ENCODE assay signal across 18 cellular contexts in genomic region chr1:64975127-64975526, GRCh38.
"Had no signal": no experiment of that assay in that cellular context is flagged by ENCODE, and none has a peak within 500 bp of the region (broad histone marks: within the 10 kb centered on the region; RNA-seq: fewer than 3 reads in every experiment).

No MANE protein-coding gene starts in this region.

- H3K79me2 ChIP-seq: hepatocyte had no signal

- ATAC-seq: activated CD8-positive, alpha-beta T cell treated with anti-CD3 and anti-CD28 coated beads, Interleukin-2, amount 10 ng/mL, durations not matched to agents 7 days and 5 days; natural killer cell had no signal

- H3K9me3 ChIP-seq: left ventricle myocardium inferior, stomach had no signal

- H3K27me3 ChIP-seq: hepatocyte, stomach had no signal

- H3K4me3 ChIP-seq: hepatocyte, left ventricle myocardium inferior, stomach had no signal

- H2AFZ ChIP-seq: hepatocyte had no signal

- H3K4me2 ChIP-seq: hepatocyte had no signal

- H3K4me1 ChIP-seq: stomach had no signal

- DNase-seq: activated CD4-positive, alpha-beta T cell treated with anti-CD3 and anti-CD28 coated beads for 1 hour; activated CD4-positive, alpha-beta T cell treated with anti-CD3 and anti-CD28 coated beads, Interleukin-2, amount 50 U/mL, for 1 hour; activated CD8-positive, alpha-beta T cell treated with anti-CD3 and anti-CD28 coated beads, Interleukin-2, amount 10 ng/mL, durations not matched to agents 7 days and 5 days; activated gamma-delta T cell treated with Interleukin-2 at 50 U/mL for 16 hours; effector CD8-positive, alpha-beta T cell; erythroblast; foreskin melanocyte; glutamatergic neuron; immature natural killer cell; left ventricle myocardium inferior; natural killer cell; stimulated activated CD4-positive, alpha-beta T cell treated with anti-CD3 and anti-CD28 coated beads, Interleukin-12 subunit alpha, Interleukin-12 subunit beta, amount 100 ng/mL, for 4 hours; stimulated activated CD4-positive, alpha-beta T cell treated with anti-CD3 and anti-CD28 coated beads, Interleukin-4, amount 100 ng/mL, for 4 hours; stomach; T-helper 1 cell; T-helper 9 cell; trophoblast cell had no signal

- H3K27ac ChIP-seq: hepatocyte, left ventricle myocardium inferior, stomach had no signal
